8 cellular contexts compared by ENCODE assay signal in the genomic region with DNA sequence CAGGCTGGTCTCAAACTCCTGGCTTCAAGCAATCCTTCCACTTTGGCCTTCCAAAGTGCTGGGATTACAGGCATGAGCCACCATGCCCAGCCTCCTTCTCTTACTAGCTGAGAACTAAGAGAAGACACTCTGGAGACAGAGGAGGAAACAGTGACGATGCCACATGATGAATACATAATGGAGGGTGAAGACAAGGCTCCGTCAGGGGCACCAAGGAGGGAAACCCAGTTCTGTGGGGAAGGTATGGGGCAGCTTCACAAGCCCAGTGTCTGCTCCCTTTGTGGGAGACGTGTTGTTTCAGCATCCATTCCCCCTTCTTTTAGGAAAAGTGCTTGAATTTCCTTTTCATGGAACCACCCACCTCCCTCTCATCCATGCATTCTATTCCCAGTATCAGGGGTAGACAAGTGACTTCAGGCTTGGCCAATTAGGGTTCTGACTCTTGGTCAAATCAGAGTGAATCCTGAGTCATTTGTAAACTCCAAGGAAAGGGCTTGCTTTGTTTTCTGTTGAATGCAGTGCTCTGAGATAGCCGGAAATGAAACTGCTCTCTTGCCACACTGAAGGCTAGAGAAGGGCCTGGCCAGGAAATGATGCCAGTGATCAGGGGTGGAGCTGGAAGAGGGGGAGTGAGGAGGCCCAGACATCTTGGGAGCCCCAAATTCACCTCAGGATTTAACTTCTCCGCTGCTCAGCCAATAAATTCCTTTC. TPM values are rescaled to one million over a fixed set of nuclear protein-coding genes. Genes with fewer than 3 reads are reported as not detected.
DNase-seq lines count a peak whose midpoint lies in the region; ATAC-seq, FAIRE-seq and TF ChIP-seq lines count a peak whose summit lies in the region.

No MANE protein-coding gene starts in this region.

- H3K9me3 Mint-ChIP-seq in T-cell: no peaks in the 10 kb centered on the region

- peak; percentile 34; the same call in 1 of the 2 replicates for TF ChIP-seq POLR2A in GM12878 (IDR thresholded peaks at IDR 0.05; ENCODE audit: low read depth, low read length)
- TF ChIP-seq POLR2A in right lobe of liver (IDR thresholded peaks at IDR 0.05): no peak
- TF ChIP-seq POLR2A in testis (IDR thresholded peaks at IDR 0.05): no peak

- peak; percentile 92 for FAIRE-seq in GM12878 (lab: Jason Lieb, UNC)

- peaks cover 9% of the 10 kb centered on the region for H3K36me3 Mint-ChIP-seq in T-cell

- H3K27ac Mint-ChIP-seq in T-cell: peak overlapping the region; percentile 97 to 98

- H3K4me3 ChIP-seq in ACC112 (ENCODE audit: low read depth, low read length): no peak overlapping the region
- peak overlapping the region; percentile 24; the same call in 1 of the 2 replicates for H3K4me3 ChIP-seq in GM12878
- H3K4me3 ChIP-seq in right lobe of liver: no peak overlapping the region
- no peak overlapping the region for H3K4me3 ChIP-seq in testis

- RAD21 ChIA-PET in GM12878 (lab: Charles Lee; ENCODE audit: unreplicated experiment): interaction anchor here (0.7 to 3.5 kb wide), 8 partner anchors 9 to 66 kb away, joined by 3 to 13 read pairs (median 4); a partner anchor contains a TSS

- H3K79me2 ChIP-seq in ACC112 (ENCODE audit: control insufficient read depth, insufficient read depth, low read length, unreplicated experiment): no peaks in the 10 kb centered on the region
- H3K79me2 ChIP-seq in GM12878 (ENCODE audit: control insufficient read depth, insufficient read depth, low read length): no peaks in the 10 kb centered on the region

- no peaks in the 10 kb centered on the region for H3K27me3 Mint-ChIP-seq in T-cell

- WGBS in GM12878 (ENCODE audit: insufficient coverage, insufficient replicate concordance, low lambda C conversion rate, missing lambda C conversion rate): 1% methylated on average over 5 of the region's 5 CpGs
- WGBS in right lobe of liver (ENCODE audit: insufficient coverage, low coverage, low lambda C conversion rate, missing lambda C conversion rate): 68% methylated on average over 5 of the region's 5 CpGs
- 86 to 88% methylated on average over 5 of the region's 5 CpGs for WGBS in testis, 2 donors

- H3K4me3 Mint-ChIP-seq in T-cell: peak overlapping the region; percentile 51 to 65 (median 55)

- peaks cover 47 to 51% (median 47%) of the 10 kb centered on the region in 3 donors for H3K4me1 Mint-ChIP-seq in T-cell

- CTCF ChIA-PET in T-cell (lab: Charles Lee): interaction anchor here in 1 of 2 donors (1.6 kb wide), 1 partner anchor 23 kb away, joined by 3 read pairs; no protein-coding TSS in a partner anchor
- CTCF ChIA-PET in GM12878 (lab: Yijun Ruan, JAX): interaction anchor here (0.8 to 3.1 kb wide), 17 partner anchors 8 to 250 kb away, joined by 3 to 18 read pairs (median 4); a partner anchor contains a TSS

- in situ Hi-C loops in GM12878 (cut with MboI): no loop called here

- H3K9me3 ChIP-seq in GM12878 (replicated peaks; ENCODE audit: control insufficient read depth, insufficient read depth, low read length) (no peaks in the 10 kb centered on the region), right lobe of liver (no peaks in the 10 kb centered on the region), testis (no peaks in the 10 kb centered on the region)

- H3K27me3 ChIP-seq in ACC112 (ENCODE audit: insufficient read depth, low read length): no peaks in the 10 kb centered on the region
- H3K27me3 ChIP-seq in GM12878 (replicated peaks in 1 of 2; ENCODE audit: control insufficient read depth in 2 of 2, insufficient read depth in 2 of 2, low read length in 1 of 2): no peaks in the 10 kb centered on the region
- no peaks in the 10 kb centered on the region for H3K27me3 ChIP-seq in right lobe of liver
- H3K27me3 ChIP-seq in testis: no peaks in the 10 kb centered on the region

- no peak overlapping the region for H2AFZ ChIP-seq in ACC112 (ENCODE audit: low read length, unreplicated experiment)
- peak overlapping the region; percentile 58 for H2AFZ ChIP-seq in GM12878 (ENCODE audit: control insufficient read depth, low read depth, low read length)

- BruUV-seq in GM12878 (replicated peaks; lab: Mats Ljungman, UMichigan): no TSS peak

- peak overlapping the region; percentile 50 for H3K9ac ChIP-seq in GM12878 (ENCODE audit: control insufficient read depth, insufficient read depth, low read length)

- 0 out of 2 replicates have a peak, but pooled peaks have one; percentile 17 for TF ChIP-seq RAD21 in GM12878 (IDR thresholded peaks at IDR 0.05; ENCODE audit: insufficient read depth, low read depth, low read length)

- intact Hi-C loops in GM12878 (cut with micrococcal nuclease; ENCODE audit: unreplicated experiment): no loop called here
- intact Hi-C loops in right lobe of liver (cut with DNase I): no loop called here
- intact Hi-C loops in testis (cut with DNase I; ENCODE audit: low total_unique reads): no loop called here

- SMC1A ChIA-PET in GM12878 (lab: Charles Lee; ENCODE audit: uncharacterized antibody, unreplicated experiment): interaction anchor here (0.8 to 4.4 kb wide), 15 partner anchors 9 to 94 kb away, joined by 3 to 26 read pairs (median 4); a partner anchor contains a TSS

- peak overlapping the region; percentile 90 for H3K4me2 ChIP-seq in GM12878 (ENCODE audit: control insufficient read depth, insufficient read depth)

- ATAC-seq in GM18907 (IDR thresholded peaks at IDR 0.05; ENCODE audit: unreplicated experiment) (peak; percentile 83), HG03108 (IDR thresholded peaks at IDR 0.05; ENCODE audit: unreplicated experiment) (peak; percentile 93), T-cell (replicated peaks in 1 of 4) (peak; percentile 84 to 92 (median 88)), GM12878 (peak; percentile 98), right lobe of liver (peak; percentile 69 to 86 (median 76))

- H3K36me3 ChIP-seq in ACC112 (ENCODE audit: insufficient read depth, low read length) (no peaks in the 10 kb centered on the region), GM12878 (ENCODE audit: control insufficient read depth in 2 of 2, insufficient read depth in 2 of 2, low read length in 1 of 2) (no peaks in the 10 kb centered on the region; a peak in 1 of 4 replicates), right lobe of liver (no peaks in the 10 kb centered on the region), testis (ENCODE audit: low read depth, missing control alignments) (no peaks in the 10 kb centered on the region)

- H4K20me1 ChIP-seq in GM12878 (ENCODE audit: control insufficient read depth, insufficient read depth): no peaks in the 10 kb centered on the region

- DNase-seq in T-cell: peak in 33 of 34 experiments; percentile 12 to 66 (median 36)
- DNase-seq in GM12878 (ENCODE audit: low read depth, low spot score): peak; percentile 78
- no peak for DNase-seq in right lobe of liver
- DNase-seq in stromal cell of bone marrow (ENCODE audit: low read depth): peak; percentile 63
- no peak for DNase-seq in testis

- TF ChIP-seq CTCF in GM12878 (IDR thresholded peaks at IDR 0.05 in 2 of 3, conservative IDR thresholded peaks at IDR 0.05 in 1 of 3; ENCODE audit: control insufficient read depth in 2 of 3, extremely low read depth in 1 of 3, insufficient read depth in 1 of 3, low read depth in 3 of 3, low read length in 3 of 3) (no peak), right lobe of liver (IDR thresholded peaks at IDR 0.05) (no peak), testis (IDR thresholded peaks at IDR 0.05) (no peak)

- peak overlapping the region; percentile 57 for H3K27ac ChIP-seq in ACC112 (ENCODE audit: low read depth, low read length)
- H3K27ac ChIP-seq in GM12878 (ENCODE audit: control insufficient read depth, insufficient read depth): peak overlapping the region; percentile 89
- H3K27ac ChIP-seq in right lobe of liver: peak overlapping the region; percentile 59 to 79 (median 79)
- H3K27ac ChIP-seq in testis: peak overlapping the region in 1 of 2 donors; percentile 32

- TF ChIP-seq EP300 in GM12878 (IDR thresholded peaks at IDR 0.05; ENCODE audit: borderline replicate concordance in 1 of 2, control insufficient read depth in 1 of 2, low read depth in 2 of 2, low read length in 2 of 2): peak in 1 of 2 experiments; percentile 64; a peak in 1 of 4 replicates

- POLR2A ChIA-PET in T-cell (lab: Charles Lee): no interaction called here
- POLR2A ChIA-PET in GM12878 (lab: Charles Lee): interaction anchor here (1.0 to 2.7 kb wide), 6 partner anchors 8 to 67 kb away, joined by 3 to 14 read pairs (median 6); no protein-coding TSS in a partner anchor

- H3K4me1 ChIP-seq in ACC112 (ENCODE audit: control insufficient read depth, insufficient read depth, low read length, unreplicated experiment) (peaks cover 20% of the 10 kb centered on the region), GM12878 (ENCODE audit: control insufficient read depth, insufficient read depth, low read length) (peaks cover 32% of the 10 kb centered on the region), right lobe of liver (peaks cover 0 to 3% (median 0%) of the 10 kb centered on the region in 4 donors), testis (no peaks in the 10 kb centered on the region)

RNA-seq across cellular contexts. Expression of a gene that starts 23.7 kb away (rescaled TPM):
- total RNA-seq in T-cell (10 to 100 TPM; 31.2 to 43.0 (median 40.4) TPM), GM12878 (2014; rRNA removed) (11.2 and 15.3 TPM in 2 replicates), GM12878 (2014; rRNA removed; fragmentation: Illumina TruSeq; extraction: Trizol) (8.2 and 8.9 TPM in 2 replicates), GM12878 (2021) (25.6 and 27.2 TPM in 2 replicates), right lobe of liver (10 to 100 TPM; 28.3 to 42.6 (median 32.8) TPM), testis (10 to 100 TPM; 25.0 to 32.1 TPM)
- total RNA-seq in GM12878 (2013; cell fraction: nucleolus; rRNA removed): 22.9 and 23.0 TPM in 2 replicates
- polyA plus RNA-seq in GM12878 (2011; ENCODE audit: low read depth): 6.9 TPM
- polyA plus RNA-seq in GM12878 (2011; rRNA removed) (11.6 and 24.9 TPM in 2 replicates), GM12878 (2014; fragmentation: Illumina TruSeq; extraction: Trizol) (10.5 and 19.9 TPM in 2 replicates), GM12878 (2014; fragmentation: Nextera tagmentation; extraction: Ambion mirVana) (1 to 10 TPM; 2.6 to 3.0 TPM), GM12878 (2014; rRNA removed) (18.4 and 22.3 TPM in 2 replicates), GM12878 (2016; fragmentation: Nextera tagmentation; extraction: Ambion mirVana) (10 to 100 TPM; 17.0 to 18.4 TPM), testis (ENCODE audit: insufficient read depth, low read depth, low replicate concordance) (29.2 TPM)
- polyA plus RNA-seq in GM12878 (2011; cell fraction: cytosol; rRNA removed): 23.0 and 24.2 TPM in 2 replicates
- 19.2 and 23.7 TPM in 2 replicates for polyA plus RNA-seq in GM12878 (2011; cell fraction: nucleus; rRNA removed)
- polyA plus RNA-seq in GM12878 (2012): 15.0 and 15.6 TPM in 2 replicates
- 32.5 and 35.8 TPM in 2 replicates for polyA minus RNA-seq in GM12878 (2011; rRNA and poly(A)+ RNA removed)
- polyA minus RNA-seq in GM12878 (2011; cell fraction: cytosol; rRNA and poly(A)+ RNA removed): 7.8 and 11.4 TPM in 2 replicates
- 8.0 and 13.6 TPM in 2 replicates for polyA minus RNA-seq in GM12878 (2011; cell fraction: nucleus; rRNA and poly(A)+ RNA removed)

RNA-seq across cellular contexts. Expression of a gene that starts 24.0 kb away (rescaled TPM):
- 10 to 100 TPM; 65.2 to 87.0 (median 80.2) TPM for total RNA-seq in T-cell
- 40.1 and 42.8 TPM in 2 replicates for total RNA-seq in GM12878 (2013; cell fraction: nucleolus; rRNA removed)
- 74.7 and 89.4 TPM in 2 replicates for total RNA-seq in GM12878 (2014; rRNA removed)
- total RNA-seq in GM12878 (2014; rRNA removed; fragmentation: Illumina TruSeq; extraction: Trizol): 48.0 and 49.7 TPM in 2 replicates
- 51.1 and 57.5 TPM in 2 replicates for total RNA-seq in GM12878 (2021)
- 23.7 TPM for polyA plus RNA-seq in GM12878 (2011; ENCODE audit: low read depth)
- polyA plus RNA-seq in GM12878 (2011; rRNA removed): 61.3 and 75.4 TPM in 2 replicates
- polyA plus RNA-seq in GM12878 (2011; cell fraction: cytosol; rRNA removed): 115 and 126 TPM in 2 replicates
- 66.5 and 69.5 TPM in 2 replicates for polyA plus RNA-seq in GM12878 (2011; cell fraction: nucleus; rRNA removed)
- 38.2 and 43.6 TPM in 2 replicates for polyA plus RNA-seq in GM12878 (2012)
- polyA plus RNA-seq in GM12878 (2014; fragmentation: Illumina TruSeq; extraction: Trizol): 50.2 and 55.8 TPM in 2 replicates
- 10 to 100 TPM in 1 of 2 experiments, 1 to 10 TPM in 1; 8.3 to 15.6 TPM for polyA plus RNA-seq in GM12878 (2014; fragmentation: Nextera tagmentation; extraction: Ambion mirVana)
- 89.3 and 92.5 TPM in 2 replicates for polyA plus RNA-seq in GM12878 (2014; rRNA removed)
- polyA plus RNA-seq in GM12878 (2016; fragmentation: Nextera tagmentation; extraction: Ambion mirVana): 10 to 100 TPM; 69.4 to 73.1 TPM
- 73.0 and 101 TPM in 2 replicates for polyA minus RNA-seq in GM12878 (2011; rRNA and poly(A)+ RNA removed)
- polyA minus RNA-seq in GM12878 (2011; cell fraction: cytosol; rRNA and poly(A)+ RNA removed): 26.6 and 27.0 TPM in 2 replicates
- polyA minus RNA-seq in GM12878 (2011; cell fraction: nucleus; rRNA and poly(A)+ RNA removed): 19.2 and 32.0 TPM in 2 replicates
- 10 to 100 TPM; 39.8 to 80.3 (median 45.0) TPM for total RNA-seq in right lobe of liver
- 100 to 1,000 TPM; 154 to 164 TPM for total RNA-seq in testis
- polyA plus RNA-seq in testis (ENCODE audit: insufficient read depth, low read depth, low replicate concordance): 56.8 TPM

RNA-seq across cellular contexts. Expression of a gene that starts 33.4 kb away (rescaled TPM):
- total RNA-seq in T-cell (10 to 100 TPM; 65.0 to 95.3 (median 84.4) TPM), GM12878 (2014; rRNA removed) (215 and 229 TPM in 2 replicates), GM12878 (2014; rRNA removed; fragmentation: Illumina TruSeq; extraction: Trizol) (148 and 153 TPM in 2 replicates), GM12878 (2021) (194 and 200 TPM in 2 replicates), right lobe of liver (10 to 100 TPM; 52.8 to 83.9 (median 65.4) TPM), testis (10 to 100 TPM; 77.7 to 96.2 TPM)
- 140 and 161 TPM in 2 replicates for total RNA-seq in GM12878 (2013; cell fraction: nucleolus; rRNA removed)
- polyA plus RNA-seq in GM12878 (2011; ENCODE audit: low read depth): 84.4 TPM
- polyA plus RNA-seq in GM12878 (2011; rRNA removed) (139 and 142 TPM in 2 replicates), GM12878 (2014; fragmentation: Illumina TruSeq; extraction: Trizol) (154 and 182 TPM in 2 replicates), GM12878 (2014; fragmentation: Nextera tagmentation; extraction: Ambion mirVana) (100 to 1,000 TPM in 1 of 2 experiments, 10 to 100 TPM in 1; 85.4 to 114 TPM), GM12878 (2014; rRNA removed) (120 and 123 TPM in 2 replicates), GM12878 (2016; fragmentation: Nextera tagmentation; extraction: Ambion mirVana) (100 to 1,000 TPM; 225 to 237 TPM), testis (ENCODE audit: insufficient read depth, low read depth, low replicate concordance) (58.0 TPM)
- 75.3 and 92.3 TPM in 2 replicates for polyA plus RNA-seq in GM12878 (2011; cell fraction: cytosol; rRNA removed)
- polyA plus RNA-seq in GM12878 (2011; cell fraction: nucleus; rRNA removed): 89.9 and 96.0 TPM in 2 replicates
- polyA plus RNA-seq in GM12878 (2012): 81.5 and 83.0 TPM in 2 replicates
- polyA minus RNA-seq in GM12878 (2011; rRNA and poly(A)+ RNA removed): 88.6 and 126 TPM in 2 replicates
- polyA minus RNA-seq in GM12878 (2011; cell fraction: cytosol; rRNA and poly(A)+ RNA removed): 52.3 and 75.1 TPM in 2 replicates
- 65.0 and 122 TPM in 2 replicates for polyA minus RNA-seq in GM12878 (2011; cell fraction: nucleus; rRNA and poly(A)+ RNA removed)

Comparison
In these comparisons a context has a peak if more than half of its experiments do, and no peak if none do; other contexts are left out.
1. DNase-seq: peak in T-cell (33 of 34), GM12878 (single experiment) and stromal cell of bone marrow (single experiment); none in right lobe of liver (0 of 3) and testis (single experiment).
2. Peak in every context shown above with its lines, with median percentiles within 50 percentile points of each other: ATAC-seq.